In genomic region chr5:68798877-68799276, GRCh38 we compare ENCODE assay signal across 21 cellular contexts.
"Had no signal": no experiment of that assay in that cellular context is flagged by ENCODE, and none has a peak within 500 bp of the region (broad histone marks: within the 10 kb centered on the region; RNA-seq: fewer than 3 reads in every experiment).

No MANE protein-coding gene starts in this region.

- H3K4me3 ChIP-seq: upper lobe of right lung had no signal

- H3K9me3 ChIP-seq: upper lobe of right lung had no signal

- ATAC-seq: activated T-cell treated with anti-CD3 and anti-CD28 coated beads, Interleukin-2, amount 50 U/mL, for 4 hours; left colon; stimulated activated naive CD8-positive, alpha-beta T cell treated with anti-CD3 and anti-CD28 coated beads, Interleukin-15, Interleukin-2, amounts not matched to agents 100 U/mL and 50 U/mL, for 24 hours; upper lobe of right lung had no signal

- H3K36me3 ChIP-seq: upper lobe of right lung had no signal

- DNase-seq: activated CD4-positive, alpha-beta T cell treated with anti-CD3 and anti-CD28 coated beads for 4 hours; activated CD4-positive, alpha-beta T cell treated with anti-CD3 and anti-CD28 coated beads, Interleukin-2, amount 50 U/mL, for 48 hours; activated CD4-positive, CD25-positive, alpha-beta regulatory T cell; activated CD8-positive, alpha-beta memory T cell treated with anti-CD3 and anti-CD28 coated beads, Interleukin-2, amount 50 U/mL, for 48 hours; activated naive CD4-positive, alpha-beta T cell; activated T-cell treated with anti-CD3 and anti-CD28 coated beads, Interleukin-2, amount 50 U/mL, for 4 hours; central memory CD4-positive, alpha-beta T cell; dermis blood vessel endothelial cell; effector CD8-positive, alpha-beta T cell; erythroblast; left colon; mesenchymal stem cell; naive B cell; stimulated activated CD4-positive, alpha-beta T cell treated with anti-CD3 and anti-CD28 coated beads, Interleukin-12 subunit alpha, Interleukin-12 subunit beta, amount 100 ng/mL, for 4 hours; stimulated activated CD4-positive, alpha-beta T cell treated with anti-CD3 and anti-CD28 coated beads, Interleukin-4, amount 100 ng/mL, for 4 hours; stimulated activated naive CD8-positive, alpha-beta T cell treated with anti-CD3 and anti-CD28 coated beads, Interleukin-15, Interleukin-2, amounts not matched to agents 100 U/mL and 50 U/mL, for 24 hours; T-helper 9 cell; upper lobe of right lung had no signal

- H3K4me1 ChIP-seq: upper lobe of right lung had no signal

- H3K27ac ChIP-seq: upper lobe of right lung had no signal

- FAIRE-seq: astrocyte, frontal cortex, islet of Langerhans had no signal

- H3K27me3 ChIP-seq: upper lobe of right lung had no signal
